In the genomic region with DNA sequence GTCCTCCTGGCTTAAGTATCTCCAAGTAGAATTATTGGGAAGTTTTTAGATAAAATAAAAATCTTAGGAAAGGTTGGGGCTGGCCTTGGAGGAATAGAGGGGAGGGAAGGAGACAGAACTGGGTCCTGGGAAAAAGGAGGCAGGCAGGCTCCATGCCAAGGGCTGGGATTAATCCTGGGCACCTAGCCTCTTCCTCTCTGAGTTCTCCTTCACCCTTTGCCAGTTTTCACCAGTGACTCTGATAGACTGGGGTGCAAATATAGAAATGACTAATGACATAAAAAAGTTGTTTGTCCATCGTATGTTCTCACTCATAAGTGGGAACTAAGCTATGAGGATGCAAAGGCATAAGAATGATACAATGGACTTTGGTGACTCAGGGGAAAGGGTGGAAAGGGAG, we compare ENCODE assay signal across 19 cellular contexts.
"Had no signal": no experiment of that assay in that cellular context is flagged by ENCODE, and none has a peak within 500 bp of the region (broad histone marks: within the 10 kb centered on the region; RNA-seq: fewer than 3 reads in every experiment).

No MANE protein-coding gene starts in this region.

- H3K9me3 Mint-ChIP-seq: activated naive CD8-positive, alpha-beta T cell treated with anti-CD3 and anti-CD28 coated beads, Interleukin-2, amount 10 ng/mL, durations not matched to agents 7 days and 5 days; activated T-helper 1 cell treated with anti-CD3 and anti-CD28 coated beads, Interleukin-12 subunit alpha, Interleukin-12 subunit beta, Interleukin-2, Interleukin-4 antibody, amounts not matched to agents 30 ng/mL and 10 ng/mL and 1 ng/mL, durations not matched to agents 14 hours and 24 hours and 36 hours; endodermal cell; mesothelial cell of epicardium; neural progenitor cell; T-cell had no signal

- H3K4me1 Mint-ChIP-seq: activated naive CD8-positive, alpha-beta T cell treated with anti-CD3 and anti-CD28 coated beads, Interleukin-2, amount 10 ng/mL, durations not matched to agents 7 days and 5 days; endodermal cell; mesothelial cell of epicardium; T-cell had no signal

- H3K4me3 ChIP-seq: lower lobe of right lung, neural progenitor cell, sigmoid colon, thoracic aorta had no signal

- H3K36me3 Mint-ChIP-seq: activated naive CD8-positive, alpha-beta T cell treated with anti-CD3 and anti-CD28 coated beads, Interleukin-2, amount 10 ng/mL, durations not matched to agents 7 days and 5 days; mesothelial cell of epicardium; neural progenitor cell; T-cell had no signal

- H3K27me3 ChIP-seq: brain microvascular endothelial cell, neural progenitor cell, sigmoid colon had no signal

- DNase-seq: activated CD4-positive, alpha-beta T cell treated with anti-CD3 and anti-CD28 coated beads, Interleukin-2, amount 50 U/mL, for 1 hour; activated CD8-positive, alpha-beta memory T cell treated with anti-CD3 and anti-CD28 coated beads for 24 hours; activated naive CD4-positive, alpha-beta T cell; activated naive CD8-positive, alpha-beta T cell treated with anti-CD3 and anti-CD28 coated beads, Interleukin-2, amount 10 ng/mL, durations not matched to agents 7 days and 5 days; anterior cingulate cortex; brain microvascular endothelial cell; endodermal cell; kidney glomerular epithelial cell; lower lobe of right lung; sigmoid colon; stimulated activated CD4-positive, alpha-beta T cell treated with anti-CD3 and anti-CD28 coated beads, Interleukin-12 subunit alpha, Interleukin-12 subunit beta, amount 100 ng/mL, for 4 hours; stimulated activated CD4-positive, alpha-beta T cell treated with anti-CD3 and anti-CD28 coated beads, Interleukin-2, amount 100 ng/mL, for 24 hours; T-cell; T-helper 9 cell had no signal

- H3K27ac Mint-ChIP-seq: activated naive CD8-positive, alpha-beta T cell treated with anti-CD3 and anti-CD28 coated beads, Interleukin-2, amount 10 ng/mL, durations not matched to agents 7 days and 5 days; activated T-helper 1 cell treated with anti-CD3 and anti-CD28 coated beads, Interleukin-12 subunit alpha, Interleukin-12 subunit beta, Interleukin-2, Interleukin-4 antibody, amounts not matched to agents 30 ng/mL and 10 ng/mL and 1 ng/mL, durations not matched to agents 14 hours and 24 hours and 36 hours; endodermal cell; mesothelial cell of epicardium; neural progenitor cell; T-cell had no signal

- H3K4me3 Mint-ChIP-seq: activated naive CD8-positive, alpha-beta T cell treated with anti-CD3 and anti-CD28 coated beads, Interleukin-2, amount 10 ng/mL, durations not matched to agents 7 days and 5 days; activated T-helper 1 cell treated with anti-CD3 and anti-CD28 coated beads, Interleukin-12 subunit alpha, Interleukin-12 subunit beta, Interleukin-2, Interleukin-4 antibody, amounts not matched to agents 30 ng/mL and 10 ng/mL and 1 ng/mL, durations not matched to agents 14 hours and 24 hours and 36 hours; endodermal cell; mesothelial cell of epicardium; neural progenitor cell; T-cell had no signal

- H3K4me1 ChIP-seq: lower lobe of right lung had no signal

- H3K27ac ChIP-seq: brain microvascular endothelial cell, lower lobe of right lung, neural progenitor cell, sigmoid colon, thoracic aorta had no signal

- H3K9me3 ChIP-seq: lower lobe of right lung, sigmoid colon, thoracic aorta had no signal

- H3K36me3 ChIP-seq: brain microvascular endothelial cell, lower lobe of right lung, neural progenitor cell, sigmoid colon, thoracic aorta had no signal

- ATAC-seq: activated CD4-positive, CD25-positive, alpha-beta regulatory T cell treated with anti-CD3 and anti-CD28 coated beads, Interleukin-2, amount 50 U/mL, for 24 hours; lower lobe of right lung; T-cell had no signal
